Comparison of ENCODE assay signal across 9 cellular contexts in the genomic region with DNA sequence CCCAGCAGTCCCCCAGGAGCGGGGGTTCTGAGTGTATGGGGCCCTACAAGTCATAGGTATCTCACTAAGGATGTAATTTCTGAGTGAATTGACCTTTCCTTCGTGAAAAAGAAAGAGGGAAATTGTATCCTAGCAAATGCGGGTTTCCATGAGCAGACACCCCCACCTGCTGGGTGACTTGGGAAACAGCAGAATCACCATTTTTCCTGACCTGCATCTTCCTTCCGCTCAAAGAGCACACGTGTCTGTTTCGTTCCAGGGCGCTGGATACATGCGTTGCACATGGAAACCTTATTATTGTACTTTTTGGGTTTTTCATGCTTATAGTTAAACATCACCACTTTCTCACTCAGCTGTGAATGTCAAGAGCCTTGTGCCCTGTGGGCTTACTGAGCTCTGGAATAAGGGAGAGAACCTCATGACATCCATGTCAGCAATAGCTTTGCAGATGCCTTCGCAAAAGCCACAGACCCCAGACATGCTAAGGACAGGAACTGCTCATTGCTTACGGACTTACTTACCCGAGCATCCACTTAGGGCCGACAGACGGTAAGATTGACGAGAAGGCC.
DNase-seq lines count a peak whose midpoint lies in the region; ATAC-seq and TF ChIP-seq lines count a peak whose summit lies in the region.
"Had no signal": no experiment of that assay in that cellular context is flagged by ENCODE, and none has a peak within 500 bp of the region (broad histone marks: within the 10 kb centered on the region; RNA-seq: fewer than 3 reads in every experiment).

No MANE protein-coding gene starts in this region.

- H3K36me3 ChIP-seq in PC-9 (ENCODE audit: low read depth) (no peaks in the 10 kb centered on the region), breast epithelium (no peaks in the 10 kb centered on the region), left lung (no peaks in the 10 kb centered on the region), testis (ENCODE audit: low read depth, missing control alignments) (no peaks in the 10 kb centered on the region)

- no peak overlapping the region for H3K4me2 ChIP-seq in PC-9

- H3K9me3 ChIP-seq in PC-9 (ENCODE audit: insufficient read depth, low read depth) (no peaks in the 10 kb centered on the region), breast epithelium (no peaks in the 10 kb centered on the region), left lung (no peaks in the 10 kb centered on the region), testis (no peaks in the 10 kb centered on the region)

- H3K4me1 ChIP-seq in PC-9 (replicated peaks; ENCODE audit: insufficient read depth), result no peaks in the 10 kb centered on the region
- no peaks in the 10 kb centered on the region for H3K4me1 ChIP-seq in breast epithelium
- H3K4me1 ChIP-seq in left lung, result peaks cover 0 to 4% of the 10 kb centered on the region in 2 donors
- no peaks in the 10 kb centered on the region for H3K4me1 ChIP-seq in testis

- no peak overlapping the region for H3K27ac ChIP-seq in PC-9
- no peak overlapping the region for H3K27ac ChIP-seq in breast epithelium
- no peak overlapping the region for H3K27ac ChIP-seq in left lung
- no peak overlapping the region for H3K27ac ChIP-seq in testis

- POLR2A ChIA-PET in PC-9 (lab: Charles Lee; ENCODE audit: unreplicated experiment), result no interaction called here

- no peaks in the 10 kb centered on the region for H3F3A ChIP-seq in PC-9 (ENCODE audit: insufficient read depth, low read depth)

- H3K4me1 Mint-ChIP-seq in Calu3 (ENCODE audit: low read depth, unreplicated experiment), result no peaks in the 10 kb centered on the region

- no peaks in the 10 kb centered on the region for H4K20me1 ChIP-seq in PC-9 (ENCODE audit: insufficient read depth)

- H3K4me3 ChIP-seq in PC-9 (no peak overlapping the region), breast epithelium (no peak overlapping the region), left lung (no peak overlapping the region), testis (no peak overlapping the region)

- peak; percentile 68 for ATAC-seq in left lung
- ATAC-seq in HG02973 (IDR thresholded peaks at IDR 0.05; ENCODE audit: unreplicated experiment), result no peak
- no peak for ATAC-seq in GM21447 (IDR thresholded peaks at IDR 0.05; ENCODE audit: unreplicated experiment)

- no peaks in the 10 kb centered on the region for H3K27me3 Mint-ChIP-seq in Calu3 (ENCODE audit: unreplicated experiment)

- no peak for TF ChIP-seq POLR2A in breast epithelium (IDR thresholded peaks at IDR 0.05)
- TF ChIP-seq POLR2A in testis (IDR thresholded peaks at IDR 0.05), result no peak

- H2AFZ ChIP-seq in PC-9, result no peak overlapping the region

- H3K9me2 ChIP-seq in PC-9 (ENCODE audit: insufficient read depth), result no peaks in the 10 kb centered on the region

- peak; percentile 35 for TF ChIP-seq CTCF in Calu3 (IDR thresholded peaks at IDR 0.05; ENCODE audit: unreplicated experiment)
- TF ChIP-seq CTCF in PC-9 (conservative IDR thresholded peaks at IDR 0.05), result peak; percentile 82
- peak; percentile 32 to 81 (median 74) for TF ChIP-seq CTCF in breast epithelium (IDR thresholded peaks at IDR 0.05)
- TF ChIP-seq CTCF in left lung (IDR thresholded peaks at IDR 0.05), result peak; percentile 69 to 74
- TF ChIP-seq CTCF in testis (IDR thresholded peaks at IDR 0.05), result peak; percentile 77 to 84 (median 80)

- H3K36me3 Mint-ChIP-seq in Calu3 (ENCODE audit: insufficient read depth, unreplicated experiment), result no peaks in the 10 kb centered on the region

- BruUV-seq in Calu3 (replicated peaks; lab: Mats Ljungman, UMichigan), result no TSS peak
- no TSS peak for BruUV-seq in PC-9 (replicated peaks; lab: Mats Ljungman, UMichigan)

- intact Hi-C loops in Calu3 (cut with micrococcal nuclease; ENCODE audit: unreplicated experiment) (loop anchor here (2.0 to 10.0 kb wide), 4 partner anchors 684 to 1301 kb away; no protein-coding TSS in a partner anchor), PC-9 (cut with micrococcal nuclease; ENCODE audit: unreplicated experiment) (loop anchor here (10.0 kb wide), 3 partner anchors 831 to 1011 kb away; a partner anchor contains a TSS), breast epithelium (cut with DNase I; ENCODE audit: low total_unique reads) (no loop called here), left lung (cut with DNase I) (loop anchor here in 1 of 2 donors (10.0 kb wide), 2 partner anchors 591 to 831 kb away; a partner anchor contains a TSS), testis (cut with DNase I; ENCODE audit: low total_unique reads) (loop anchor here (10.0 kb wide), 1 partner anchor 591 kb away; a partner anchor contains a TSS)

- CTCF ChIA-PET in Calu3 (lab: Charles Lee), result interaction anchor here (1.2 kb wide), 1 partner anchor 1017 kb away, joined by 3 read pairs; no protein-coding TSS in a partner anchor
- CTCF ChIA-PET in PC-9 (lab: Charles Lee), result interaction anchor here (0.7 kb wide), 1 partner anchor 406 kb away, joined by 4 read pairs; no protein-coding TSS in a partner anchor

- H3K27me3 ChIP-seq in PC-9 (ENCODE audit: insufficient read depth, low read depth) (peaks cover 21% of the 10 kb centered on the region; the same call in 1 of the 2 replicates), breast epithelium (no peaks in the 10 kb centered on the region), left lung (peaks cover 0 to 12% of the 10 kb centered on the region in 2 donors), testis (no peaks in the 10 kb centered on the region)

- peak; percentile 59 for DNase-seq in Calu3
- peak; percentile 35 for DNase-seq in HPDE6-E6E7 (ENCODE audit: extremely low spot score)
- peak in 1 of 2 experiments; percentile 37 for DNase-seq in PC-9
- no peak for DNase-seq in breast epithelium (ENCODE audit: low spot score in 2 of 2)
- DNase-seq in left lung, result peak in 1 of 2 donors; percentile 22
- peak; percentile 57 for DNase-seq in testis

- no peak overlapping the region for H3K4me3 Mint-ChIP-seq in Calu3 (ENCODE audit: low read depth, unreplicated experiment)
- H3K4me3 Mint-ChIP-seq: T-helper 1 cell treated with Interleukin-12 subunit alpha and Interleukin-12 subunit beta and Interleukin-4 antibody, amounts not matched to agents 30 μg/mL and 1 μg/mL, for 36 hours had no signal

- H3K79me2 ChIP-seq in PC-9 (ENCODE audit: low read depth), result no peaks in the 10 kb centered on the region

- 46 to 54% methylated on average over 14 of the region's 14 CpGs for WGBS in testis, 2 donors

- no peak overlapping the region for H3K27ac Mint-ChIP-seq in Calu3 (ENCODE audit: unreplicated experiment)
- H3K27ac Mint-ChIP-seq: T-helper 1 cell treated with Interleukin-12 subunit alpha and Interleukin-12 subunit beta and Interleukin-4 antibody, amounts not matched to agents 30 μg/mL and 1 μg/mL, for 36 hours had no signal

- H3K9me3 Mint-ChIP-seq in Calu3 (ENCODE audit: low read depth, unreplicated experiment), result no peaks in the 10 kb centered on the region
- H3K9me3 Mint-ChIP-seq: T-helper 1 cell treated with Interleukin-12 subunit alpha and Interleukin-12 subunit beta and Interleukin-4 antibody, amounts not matched to agents 30 μg/mL and 1 μg/mL, for 36 hours had no signal

Comparison
In these comparisons a context has a peak if more than half of its experiments do, and no peak if none do; other contexts are left out.
1. DNase-seq: peak in Calu3 (single experiment), HPDE6-E6E7 (single experiment) and testis (single experiment); none in breast epithelium (0 of 2).
2. Peak in every context shown above with its lines, with median percentiles within 50 percentile points of each other: CTCF ChIP-seq.